Comparison of ENCODE assay signal across 1 cellular context in the genomic region with DNA sequence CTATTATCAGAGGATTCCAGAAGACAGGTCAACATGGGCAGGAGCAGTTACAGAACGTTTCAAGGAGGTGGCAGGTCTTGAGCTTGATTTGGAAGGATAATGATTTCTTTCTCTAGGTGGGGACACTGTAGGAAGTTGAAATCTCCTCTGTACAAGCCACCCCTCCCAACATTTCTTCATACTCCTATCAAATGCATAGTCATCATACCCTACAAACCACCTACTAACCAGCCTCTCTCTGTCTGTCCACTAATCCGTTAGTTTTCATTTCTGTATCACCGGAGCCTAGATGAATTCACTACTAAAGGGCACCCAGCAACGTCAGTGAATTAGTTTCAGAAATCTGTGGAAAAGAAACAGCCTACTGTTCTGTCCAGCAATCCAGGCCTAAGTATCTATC.
TF ChIP-seq lines count a peak whose summit lies in the region.

No MANE protein-coding gene starts in this region.

TF ChIP-seq in K562, 482 proteins besides CTCF, POLR2A, EP300 and RAD21 (continued from another document):
- TF ChIP-seq, protein P1, sequence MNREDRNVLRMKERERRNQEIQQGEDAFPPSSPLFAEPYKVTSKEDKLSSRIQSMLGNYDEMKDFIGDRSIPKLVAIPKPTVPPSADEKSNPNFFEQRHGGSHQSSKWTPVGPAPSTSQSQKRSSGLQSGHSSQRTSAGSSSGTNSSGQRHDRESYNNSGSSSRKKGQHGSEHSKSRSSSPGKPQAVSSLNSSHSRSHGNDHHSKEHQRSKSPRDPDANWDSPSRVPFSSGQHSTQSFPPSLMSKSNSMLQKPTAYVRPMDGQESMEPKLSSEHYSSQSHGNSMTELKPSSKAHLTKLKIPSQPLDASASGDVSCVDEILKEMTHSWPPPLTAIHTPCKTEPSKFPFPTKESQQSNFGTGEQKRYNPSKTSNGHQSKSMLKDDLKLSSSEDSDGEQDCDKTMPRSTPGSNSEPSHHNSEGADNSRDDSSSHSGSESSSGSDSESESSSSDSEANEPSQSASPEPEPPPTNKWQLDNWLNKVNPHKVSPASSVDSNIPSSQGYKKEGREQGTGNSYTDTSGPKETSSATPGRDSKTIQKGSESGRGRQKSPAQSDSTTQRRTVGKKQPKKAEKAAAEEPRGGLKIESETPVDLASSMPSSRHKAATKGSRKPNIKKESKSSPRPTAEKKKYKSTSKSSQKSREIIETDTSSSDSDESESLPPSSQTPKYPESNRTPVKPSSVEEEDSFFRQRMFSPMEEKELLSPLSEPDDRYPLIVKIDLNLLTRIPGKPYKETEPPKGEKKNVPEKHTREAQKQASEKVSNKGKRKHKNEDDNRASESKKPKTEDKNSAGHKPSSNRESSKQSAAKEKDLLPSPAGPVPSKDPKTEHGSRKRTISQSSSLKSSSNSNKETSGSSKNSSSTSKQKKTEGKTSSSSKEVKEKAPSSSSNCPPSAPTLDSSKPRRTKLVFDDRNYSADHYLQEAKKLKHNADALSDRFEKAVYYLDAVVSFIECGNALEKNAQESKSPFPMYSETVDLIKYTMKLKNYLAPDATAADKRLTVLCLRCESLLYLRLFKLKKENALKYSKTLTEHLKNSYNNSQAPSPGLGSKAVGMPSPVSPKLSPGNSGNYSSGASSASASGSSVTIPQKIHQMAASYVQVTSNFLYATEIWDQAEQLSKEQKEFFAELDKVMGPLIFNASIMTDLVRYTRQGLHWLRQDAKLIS (CRISPR knock-in tag; IDR thresholded peaks at IDR 0.05) = no peak
- TF ChIP-seq ASH1L (IDR thresholded peaks at IDR 0.05; ENCODE audit: borderline replicate concordance, low read depth, partially characterized antibody) (no peak), U2AF1 (optimal IDR thresholded peaks at IDR 0.05; ENCODE audit: low read depth, low read length) (no peak), HEY1 (CRISPR knock-in tag; IDR thresholded peaks at IDR 0.05; ENCODE audit: borderline replicate concordance) (no peak), NRF1 (conservative IDR thresholded peaks at IDR 0.05 in 1 of 2, IDR thresholded peaks at IDR 0.05 in 1 of 2) (no peak), SRF (CRISPR knock-in tag; IDR thresholded peaks at IDR 0.05) (no peak), CREM (IDR thresholded peaks at IDR 0.05; ENCODE audit: low read depth) (no peak), TAF1 (IDR thresholded peaks at IDR 0.05; ENCODE audit: control insufficient read depth, extremely low read depth, insufficient read depth, low read length, severe bottlenecking) (no peak), SIX5 (IDR thresholded peaks at IDR 0.05; ENCODE audit: borderline replicate concordance in 1 of 2, insufficient read depth in 1 of 2, low read depth in 1 of 2, low read length in 2 of 2) (no peak), ZFPM2 (CRISPR knock-in tag; IDR thresholded peaks at IDR 0.05) (no peak), ZNF3 (CRISPR knock-in tag; IDR thresholded peaks at IDR 0.05) (no peak), ZFX (CRISPR knock-in tag; IDR thresholded peaks at IDR 0.05) (no peak), DPF2 (IDR thresholded peaks at IDR 0.05) (0 out of 2 replicates have a peak, but pooled peaks have one; percentile 17)
- TF ChIP-seq, protein P2, sequence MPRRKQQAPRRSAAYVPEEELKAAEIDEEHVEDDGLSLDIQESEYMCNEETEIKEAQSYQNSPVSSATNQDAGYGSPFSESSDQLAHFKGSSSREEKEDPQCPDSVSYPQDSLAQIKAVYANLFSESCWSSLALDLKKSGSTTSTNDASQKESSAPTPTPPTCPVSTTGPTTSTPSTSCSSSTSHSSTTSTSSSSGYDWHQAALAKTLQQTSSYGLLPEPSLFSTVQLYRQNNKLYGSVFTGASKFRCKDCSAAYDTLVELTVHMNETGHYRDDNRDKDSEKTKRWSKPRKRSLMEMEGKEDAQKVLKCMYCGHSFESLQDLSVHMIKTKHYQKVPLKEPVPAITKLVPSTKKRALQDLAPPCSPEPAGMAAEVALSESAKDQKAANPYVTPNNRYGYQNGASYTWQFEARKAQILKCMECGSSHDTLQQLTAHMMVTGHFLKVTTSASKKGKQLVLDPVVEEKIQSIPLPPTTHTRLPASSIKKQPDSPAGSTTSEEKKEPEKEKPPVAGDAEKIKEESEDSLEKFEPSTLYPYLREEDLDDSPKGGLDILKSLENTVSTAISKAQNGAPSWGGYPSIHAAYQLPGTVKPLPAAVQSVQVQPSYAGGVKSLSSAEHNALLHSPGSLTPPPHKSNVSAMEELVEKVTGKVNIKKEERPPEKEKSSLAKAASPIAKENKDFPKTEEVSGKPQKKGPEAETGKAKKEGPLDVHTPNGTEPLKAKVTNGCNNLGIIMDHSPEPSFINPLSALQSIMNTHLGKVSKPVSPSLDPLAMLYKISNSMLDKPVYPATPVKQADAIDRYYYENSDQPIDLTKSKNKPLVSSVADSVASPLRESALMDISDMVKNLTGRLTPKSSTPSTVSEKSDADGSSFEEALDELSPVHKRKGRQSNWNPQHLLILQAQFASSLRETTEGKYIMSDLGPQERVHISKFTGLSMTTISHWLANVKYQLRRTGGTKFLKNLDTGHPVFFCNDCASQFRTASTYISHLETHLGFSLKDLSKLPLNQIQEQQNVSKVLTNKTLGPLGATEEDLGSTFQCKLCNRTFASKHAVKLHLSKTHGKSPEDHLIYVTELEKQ (CRISPR knock-in tag; IDR thresholded peaks at IDR 0.05) = no peak
- TF ChIP-seq, protein P3, sequence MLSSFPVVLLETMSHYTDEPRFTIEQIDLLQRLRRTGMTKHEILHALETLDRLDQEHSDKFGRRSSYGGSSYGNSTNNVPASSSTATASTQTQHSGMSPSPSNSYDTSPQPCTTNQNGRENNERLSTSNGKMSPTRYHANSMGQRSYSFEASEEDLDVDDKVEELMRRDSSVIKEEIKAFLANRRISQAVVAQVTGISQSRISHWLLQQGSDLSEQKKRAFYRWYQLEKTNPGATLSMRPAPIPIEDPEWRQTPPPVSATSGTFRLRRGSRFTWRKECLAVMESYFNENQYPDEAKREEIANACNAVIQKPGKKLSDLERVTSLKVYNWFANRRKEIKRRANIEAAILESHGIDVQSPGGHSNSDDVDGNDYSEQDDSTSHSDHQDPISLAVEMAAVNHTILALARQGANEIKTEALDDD (IDR thresholded peaks at IDR 0.05) = peak; percentile 42; the same call in 1 of the 2 replicates
- TF ChIP-seq, protein P4, sequence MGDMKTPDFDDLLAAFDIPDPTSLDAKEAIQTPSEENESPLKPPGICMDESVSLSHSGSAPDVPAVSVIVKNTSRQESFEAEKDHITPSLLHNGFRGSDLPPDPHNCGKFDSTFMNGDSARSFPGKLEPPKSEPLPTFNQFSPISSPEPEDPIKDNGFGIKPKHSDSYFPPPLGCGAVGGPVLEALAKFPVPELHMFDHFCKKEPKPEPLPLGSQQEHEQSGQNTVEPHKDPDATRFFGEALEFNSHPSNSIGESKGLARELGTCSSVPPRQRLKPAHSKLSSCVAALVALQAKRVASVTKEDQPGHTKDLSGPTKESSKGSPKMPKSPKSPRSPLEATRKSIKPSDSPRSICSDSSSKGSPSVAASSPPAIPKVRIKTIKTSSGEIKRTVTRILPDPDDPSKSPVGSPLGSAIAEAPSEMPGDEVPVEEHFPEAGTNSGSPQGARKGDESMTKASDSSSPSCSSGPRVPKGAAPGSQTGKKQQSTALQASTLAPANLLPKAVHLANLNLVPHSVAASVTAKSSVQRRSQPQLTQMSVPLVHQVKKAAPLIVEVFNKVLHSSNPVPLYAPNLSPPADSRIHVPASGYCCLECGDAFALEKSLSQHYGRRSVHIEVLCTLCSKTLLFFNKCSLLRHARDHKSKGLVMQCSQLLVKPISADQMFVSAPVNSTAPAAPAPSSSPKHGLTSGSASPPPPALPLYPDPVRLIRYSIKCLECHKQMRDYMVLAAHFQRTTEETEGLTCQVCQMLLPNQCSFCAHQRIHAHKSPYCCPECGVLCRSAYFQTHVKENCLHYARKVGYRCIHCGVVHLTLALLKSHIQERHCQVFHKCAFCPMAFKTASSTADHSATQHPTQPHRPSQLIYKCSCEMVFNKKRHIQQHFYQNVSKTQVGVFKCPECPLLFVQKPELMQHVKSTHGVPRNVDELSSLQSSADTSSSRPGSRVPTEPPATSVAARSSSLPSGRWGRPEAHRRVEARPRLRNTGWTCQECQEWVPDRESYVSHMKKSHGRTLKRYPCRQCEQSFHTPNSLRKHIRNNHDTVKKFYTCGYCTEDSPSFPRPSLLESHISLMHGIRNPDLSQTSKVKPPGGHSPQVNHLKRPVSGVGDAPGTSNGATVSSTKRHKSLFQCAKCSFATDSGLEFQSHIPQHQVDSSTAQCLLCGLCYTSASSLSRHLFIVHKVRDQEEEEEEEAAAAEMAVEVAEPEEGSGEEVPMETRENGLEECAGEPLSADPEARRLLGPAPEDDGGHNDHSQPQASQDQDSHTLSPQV (IDR thresholded peaks at IDR 0.05) = no peak
- TF ChIP-seq, protein P5, sequence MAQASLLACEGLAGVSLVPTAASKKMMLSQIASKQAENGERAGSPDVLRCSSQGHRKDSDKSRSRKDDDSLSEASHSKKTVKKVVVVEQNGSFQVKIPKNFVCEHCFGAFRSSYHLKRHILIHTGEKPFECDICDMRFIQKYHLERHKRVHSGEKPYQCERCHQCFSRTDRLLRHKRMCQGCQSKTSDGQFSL (CRISPR knock-in tag; IDR thresholded peaks at IDR 0.05) = no peak
- TF ChIP-seq, protein P5 (tag; IDR thresholded peaks at IDR 0.05) = no peak
